In genomic region chr12:12107678-12108077, GRCh38 we compare ENCODE assay signal across 1 cellular context.
TF ChIP-seq lines count a peak whose summit lies in the region.

No MANE protein-coding gene starts in this region.

TF ChIP-seq in HepG2, 621 proteins besides CTCF, POLR2A, EP300 and RAD21 (continued from another document):
- TF ChIP-seq ZNF800 (CRISPR knock-in tag; IDR thresholded peaks at IDR 0.05) (no peak), ZBTB43 (CRISPR knock-in tag; conservative IDR thresholded peaks at IDR 0.05) (no peak), KDM1A (CRISPR knock-in tag; IDR thresholded peaks at IDR 0.05) (no peak), ARNTL (CRISPR knock-in tag; IDR thresholded peaks at IDR 0.05) (no peak), USF2 (IDR thresholded peaks at IDR 0.05; ENCODE audit: low read depth, low read length) (no peak), USF2 (CRISPR knock-in tag; IDR thresholded peaks at IDR 0.05; ENCODE audit: borderline replicate concordance) (no peak), KDM5A (IDR thresholded peaks at IDR 0.05; ENCODE audit: borderline replicate concordance, low read length) (no peak), ZNF878 (CRISPR knock-in tag; IDR thresholded peaks at IDR 0.05) (no peak), TFDP2 (CRISPR knock-in tag; IDR thresholded peaks at IDR 0.05) (no peak), ZNF724P (CRISPR knock-in tag; IDR thresholded peaks at IDR 0.05; ENCODE audit: borderline replicate concordance) (no peak), STAT6 (CRISPR knock-in tag; IDR thresholded peaks at IDR 0.05; ENCODE audit: borderline replicate concordance) (no peak)
